ENCODE assay signal across 10 cellular contexts in genomic region chr18:1914489-1914888, GRCh38.
A peak's percentile ranks its signal among the peaks of the same experiment; 100 is the strongest.
DNase-seq lines count a peak whose midpoint lies in the region; ATAC-seq and TF ChIP-seq lines count a peak whose summit lies in the region.
"Had no signal": no experiment of that assay in that cellular context is flagged by ENCODE, and none has a peak within 500 bp of the region (broad histone marks: within the 10 kb centered on the region; RNA-seq: fewer than 3 reads in every experiment).

No MANE protein-coding gene starts in this region.

- H3F3A ChIP-seq in SU-DHL-6 (ENCODE audit: insufficient read depth) = no peaks in the 10 kb centered on the region

- peak; percentile 38 for DNase-seq in Jurkat, Clone E6-1 (ENCODE audit: low read depth, low spot score)
- DNase-seq in islet precursor cell (peak; percentile 61), pons (ENCODE audit: low spot score) (no peak), SW 1271 (lab: John Stamatoyannopoulos, UW) (no peak), DMS79 treated with DMSO at 0.1 percent for 48 hours (lab: John Stamatoyannopoulos, UW) (no peak)
- DNase-seq: caudate nucleus, NCI-H187 treated with DMSO at 0.1 percent for 48 hours had no signal

- no peaks in the 10 kb centered on the region for H3K79me2 ChIP-seq in SU-DHL-6 (ENCODE audit: insufficient read depth, low read length)

- no peaks in the 10 kb centered on the region for H3K9me2 ChIP-seq in SU-DHL-6 (replicated peaks; ENCODE audit: insufficient read depth, low read length)

- H3K4me2 ChIP-seq in SU-DHL-6 (ENCODE audit: low read depth, low read length, poor library complexity, severe bottlenecking) = no peak overlapping the region

- peak; percentile 55 for TF ChIP-seq CTCF in GM12872 (IDR thresholded peaks at IDR 0.05; ENCODE audit: insufficient read depth, low read depth, low read length)
- peak; percentile 35 for TF ChIP-seq CTCF in SU-DHL-6 (IDR thresholded peaks at IDR 0.05; ENCODE audit: insufficient read depth, low read length, poor library complexity, severe bottlenecking)

- no peaks in the 10 kb centered on the region for H3K27me3 ChIP-seq in SU-DHL-6 (ENCODE audit: low read length)

- H4K20me1 ChIP-seq in SU-DHL-6 (ENCODE audit: low read depth, low read length) = no peaks in the 10 kb centered on the region

- no peaks in the 10 kb centered on the region for H3K36me3 ChIP-seq in SU-DHL-6 (ENCODE audit: low read length)

- H3K4me3 ChIP-seq in Jurkat, Clone E6-1 (ENCODE audit: low read length) = no peak overlapping the region
- no peak overlapping the region for H3K4me3 ChIP-seq in SU-DHL-6 (ENCODE audit: insufficient read depth, low read length, poor library complexity, severe bottlenecking)

- no peak overlapping the region for H2AFZ ChIP-seq in SU-DHL-6 (ENCODE audit: low read depth, low read length, severe bottlenecking)

- no peak overlapping the region for H3K27ac ChIP-seq in SU-DHL-6 (ENCODE audit: low read depth, low read length)

- ATAC-seq in HG03139 (IDR thresholded peaks at IDR 0.05; ENCODE audit: unreplicated experiment) = no peak

- no peaks in the 10 kb centered on the region for H3K9me3 ChIP-seq in SU-DHL-6 (ENCODE audit: insufficient read depth, low read length)

- no peak overlapping the region for H3K9ac ChIP-seq in SU-DHL-6 (ENCODE audit: low read length)

Comparison
In these comparisons a context has a peak if more than half of its experiments do, and no peak if none do; other contexts are left out.
1. DNase-seq: peak in Jurkat, Clone E6-1 (single experiment) and islet precursor cell (single experiment); none in pons (single experiment), SW 1271 (0 of 2) and DMS79 treated with DMSO at 0.1 percent for 48 hours (single experiment).